In genomic region chr9:682633-683508, GRCh38 we compare ENCODE assay signal across 1 cellular context.
TF ChIP-seq lines count a peak whose summit lies in the region.

No MANE protein-coding gene starts in this region.

TF ChIP-seq in HepG2, 621 proteins besides CTCF, POLR2A, EP300 and RAD21 (continued from another document):
- TF ChIP-seq ZNF639 (CRISPR knock-in tag; conservative IDR thresholded peaks at IDR 0.05) = no peak; the same call in 1 of the 2 replicates
- no peak for TF ChIP-seq PRPF4 (IDR thresholded peaks at IDR 0.05; ENCODE audit: low read depth, low read length, poor library complexity, severe bottlenecking)
- TF ChIP-seq TGIF2 (CRISPR knock-in tag; IDR thresholded peaks at IDR 0.05) = peak; percentile 27; the same call in 1 of the 2 replicates
- peak; percentile 50; the same call in 1 of the 2 replicates for TF ChIP-seq ELF1 (CRISPR knock-in tag; IDR thresholded peaks at IDR 0.05)
- peak; percentile 92 for TF ChIP-seq KDM6A (CRISPR knock-in tag; IDR thresholded peaks at IDR 0.05; ENCODE audit: low read depth)
- TF ChIP-seq ZNF713 (CRISPR knock-in tag; IDR thresholded peaks at IDR 0.05) = no peak
- TF ChIP-seq EED (CRISPR knock-in tag; IDR thresholded peaks at IDR 0.05) = no peak
- TF ChIP-seq ARID4A (CRISPR knock-in tag; IDR thresholded peaks at IDR 0.05; ENCODE audit: borderline replicate concordance) = peak; percentile 82; the same call in 1 of the 2 replicates
- no peak for TF ChIP-seq ZNF253 (CRISPR knock-in tag; IDR thresholded peaks at IDR 0.05; ENCODE audit: borderline replicate concordance)
- peak; percentile 82 for TF ChIP-seq ZNF761 (CRISPR knock-in tag; conservative IDR thresholded peaks at IDR 0.05)
- no peak for TF ChIP-seq ZSCAN30 (CRISPR knock-in tag; IDR thresholded peaks at IDR 0.05)
- peak; percentile 41 for TF ChIP-seq GABPB1 (CRISPR knock-in tag; IDR thresholded peaks at IDR 0.05)
- TF ChIP-seq ATF6 (CRISPR knock-in tag; conservative IDR thresholded peaks at IDR 0.05) = no peak
- peak; percentile 82 for TF ChIP-seq ZKSCAN8 (CRISPR knock-in tag; IDR thresholded peaks at IDR 0.05; ENCODE audit: borderline replicate concordance)
- no peak for TF ChIP-seq ZNF557 (CRISPR knock-in tag; IDR thresholded peaks at IDR 0.05)
- no peak for TF ChIP-seq FOXK2 (IDR thresholded peaks at IDR 0.05)
- TF ChIP-seq NFKBIZ (CRISPR knock-in tag; IDR thresholded peaks at IDR 0.05) = peak; percentile 88
- TF ChIP-seq POLR2AphosphoS5 (IDR thresholded peaks at IDR 0.05; ENCODE audit: low read depth, low read length) = peak; percentile 95
- TF ChIP-seq IKZF1 (IDR thresholded peaks at IDR 0.05) = no peak
- peak; percentile 95 for TF ChIP-seq NR2F6 (IDR thresholded peaks at IDR 0.05)
- peak; percentile 94 for TF ChIP-seq NR2F6 (CRISPR knock-in tag; IDR thresholded peaks at IDR 0.05)
- TF ChIP-seq RELA (CRISPR knock-in tag; IDR thresholded peaks at IDR 0.05) = no peak
- peak; percentile 99 for TF ChIP-seq HNF4A (CRISPR knock-in tag; IDR thresholded peaks at IDR 0.05)
- TF ChIP-seq ZNF629 (CRISPR knock-in tag; conservative IDR thresholded peaks at IDR 0.05) = peak; percentile 59; the same call in 1 of the 2 replicates
- TF ChIP-seq HMG20B (CRISPR knock-in tag; conservative IDR thresholded peaks at IDR 0.05) = peak; percentile 87
- 0 out of 2 replicates have a peak, but pooled peaks have one; percentile 77 for TF ChIP-seq ZNF580 (CRISPR knock-in tag; IDR thresholded peaks at IDR 0.05; ENCODE audit: borderline replicate concordance, low read depth)
- TF ChIP-seq ZNF337 (CRISPR knock-in tag; IDR thresholded peaks at IDR 0.05; ENCODE audit: borderline replicate concordance, low read depth) = no peak
- TF ChIP-seq TBL1XR1 (IDR thresholded peaks at IDR 0.05; ENCODE audit: borderline replicate concordance, low read length, partially characterized antibody) = peak; percentile 97
- TF ChIP-seq ZBTB46 (CRISPR knock-in tag; IDR thresholded peaks at IDR 0.05; ENCODE audit: borderline replicate concordance) = peak; percentile 73; the same call in 1 of the 2 replicates
- no peak for TF ChIP-seq GPN1 (CRISPR knock-in tag; IDR thresholded peaks at IDR 0.05; ENCODE audit: borderline replicate concordance)
- TF ChIP-seq NCOR1 (IDR thresholded peaks at IDR 0.05; ENCODE audit: borderline replicate concordance, low read length) = peak; percentile 98
- 0 out of 2 replicates have a peak, but pooled peaks have one; percentile 43 for TF ChIP-seq KLF11 (CRISPR knock-in tag; IDR thresholded peaks at IDR 0.05)
- TF ChIP-seq PHF21A (CRISPR knock-in tag; IDR thresholded peaks at IDR 0.05) = peak; percentile 98
- no peak; the same call in 1 of the 2 replicates for TF ChIP-seq ZNF138 (CRISPR knock-in tag; IDR thresholded peaks at IDR 0.05; ENCODE audit: low read depth)
- TF ChIP-seq MTF2 (CRISPR knock-in tag; IDR thresholded peaks at IDR 0.05; ENCODE audit: borderline replicate concordance) = peak; percentile 41; the same call in 1 of the 2 replicates
- no peak for TF ChIP-seq MAF1 (CRISPR knock-in tag; IDR thresholded peaks at IDR 0.05; ENCODE audit: borderline replicate concordance)
- peak; percentile 45; the same call in 1 of the 2 replicates for TF ChIP-seq ZNF770 (CRISPR knock-in tag; IDR thresholded peaks at IDR 0.05)
